Comparison of ENCODE assay signal across 9 cellular contexts in genomic region chr16:49350265-49351103, GRCh38. TPM values are rescaled to one million over a fixed set of nuclear protein-coding genes. Genes with fewer than 3 reads are reported as not detected.
DNase-seq lines count a peak whose midpoint lies in the region; ATAC-seq lines count a peak whose summit lies in the region.
"Had no signal": no experiment of that assay in that cellular context is flagged by ENCODE, and none has a peak within 500 bp of the region (broad histone marks: within the 10 kb centered on the region; RNA-seq: fewer than 3 reads in every experiment).

No MANE protein-coding gene starts in this region.

- H3K4me3 Mint-ChIP-seq in activated CD4-positive, alpha-beta memory T cell treated with anti-CD3 and anti-CD28 coated beads for 36 hours: no peak overlapping the region

- POLR2A ChIA-PET in activated CD4-positive, alpha-beta memory T cell treated with anti-CD3 and anti-CD28 coated beads for 36 hours (lab: Charles Lee): no interaction called here

- peaks cover 19% of the 10 kb centered on the region for H3K27me3 Mint-ChIP-seq in activated CD4-positive, alpha-beta memory T cell treated with anti-CD3 and anti-CD28 coated beads for 36 hours

- CTCF ChIA-PET in activated CD4-positive, alpha-beta memory T cell treated with anti-CD3 and anti-CD28 coated beads for 36 hours (lab: Charles Lee): no interaction called here

- H3K27ac Mint-ChIP-seq in activated CD4-positive, alpha-beta memory T cell treated with anti-CD3 and anti-CD28 coated beads for 36 hours: no peak overlapping the region

- no peaks in the 10 kb centered on the region for H3K4me1 Mint-ChIP-seq in activated CD4-positive, alpha-beta memory T cell treated with anti-CD3 and anti-CD28 coated beads for 36 hours (ENCODE audit: low read depth)

- no peaks in the 10 kb centered on the region for H3K9me3 Mint-ChIP-seq in activated CD4-positive, alpha-beta memory T cell treated with anti-CD3 and anti-CD28 coated beads for 36 hours

- intact Hi-C loops in activated CD4-positive, alpha-beta memory T cell treated with anti-CD3 and anti-CD28 coated beads for 36 hours (cut with micrococcal nuclease): loop anchor here (1.0 kb wide), 1 partner anchor 663 kb away; no protein-coding TSS in a partner anchor

- no peak overlapping the region for H3K27ac ChIP-seq in substantia nigra (ENCODE audit: low read depth, low read length, poor library complexity, severe bottlenecking)

- peak; percentile 86 for DNase-seq in AG20443 (ENCODE audit: low spot score)
- peak; percentile 55 for DNase-seq in NCI-H1105 treated with DMSO at 0.1 percent for 48 hours (lab: John Stamatoyannopoulos, UW)
- peak; percentile 59 for DNase-seq in activated CD4-positive, alpha-beta memory T cell treated with anti-CD3 and anti-CD28 coated beads for 36 hours
- DNase-seq in myocyte (ENCODE audit: low read depth): peak; percentile 55
- peak in 42 of 49 donors; percentile 2 to 82 (median 38) for DNase-seq in substantia nigra (lab: John Stamatoyannopoulos, UW)

- H3K36me3 Mint-ChIP-seq in activated CD4-positive, alpha-beta memory T cell treated with anti-CD3 and anti-CD28 coated beads for 36 hours: no peaks in the 10 kb centered on the region

- ATAC-seq in GM18868 (IDR thresholded peaks at IDR 0.05; ENCODE audit: unreplicated experiment) (peak; percentile 64), esophagus mucosa (peak; percentile 60), GM21529 (IDR thresholded peaks at IDR 0.05; ENCODE audit: unreplicated experiment) (no peak)

RNA-seq across cellular contexts. Expression of gene C16orf78, which starts 23.1 kb away (rescaled TPM):
- not detected for total RNA-seq in activated CD4-positive, alpha-beta memory T cell treated with anti-CD3 and anti-CD28 coated beads for 36 hours
- total RNA-seq in esophagus mucosa: not detected
- not detected in 2 replicates for total RNA-seq in myocyte
- polyA plus RNA-seq in myocyte (2012): not detected
- total RNA-seq: mononuclear cell had no signal
